In genomic region chr7:150799741-150800575, GRCh38 we compare ENCODE assay signal across 9 cellular contexts. TPM values are rescaled to one million over a fixed set of nuclear protein-coding genes. Genes with fewer than 3 reads are reported as not detected.
A peak's percentile ranks its signal among the peaks of the same experiment; 100 is the strongest.
DNase-seq lines count a peak whose midpoint lies in the region; ATAC-seq and TF ChIP-seq lines count a peak whose summit lies in the region.
"Had no signal": no experiment of that assay in that cellular context is flagged by ENCODE, and none has a peak within 500 bp of the region (broad histone marks: within the 10 kb centered on the region; RNA-seq: fewer than 3 reads in every experiment).

Gene TMEM176B, minus strand, starts transcription at chr7:150800364. Its CDS starts 3,795 bp downstream, at chr7:150796569.

- intact Hi-C loops in lower lobe of right lung (cut with DNase I) = no loop called here

- DNase-seq in NCI-H1417 (lab: John Stamatoyannopoulos, UW) (peak in 2 of 3 experiments; percentile 34 to 47), NCI-H1417 treated with DMSO at 0.1 percent for 48 hours (lab: John Stamatoyannopoulos, UW) (no peak), coronary artery (ENCODE audit: low spot score) (peak; percentile 73), lower lobe of right lung (no peak), NCI-H2171 treated with DMSO at 0.1 percent for 48 hours (lab: John Stamatoyannopoulos, UW) (no peak), OCI-M2 (lab: John Stamatoyannopoulos, UW; ENCODE audit: unreplicated experiment) (no peak)

- peak within 1 kb of the TSS in 1 of 2 donors; percentile 79 for H3K27ac ChIP-seq in coronary artery
- peak within 1 kb of the TSS; percentile 72 for H3K27ac ChIP-seq in lower lobe of right lung
- H3K27ac ChIP-seq in subcutaneous abdominal adipose tissue (ENCODE audit: low read depth, low read length) = no peak within 1 kb of the TSS

- H3K4me1 ChIP-seq in lower lobe of right lung (no peaks in the 10 kb centered on the region), subcutaneous abdominal adipose tissue (ENCODE audit: control insufficient read depth in 5 of 5, insufficient read depth in 5 of 5, low read length in 5 of 5) (peaks cover 0 to 40% (median 20%) of the 10 kb centered on the region in 5 donors)

- H3K9me3 ChIP-seq in lower lobe of right lung = no peaks in the 10 kb centered on the region
- H3K9me3 ChIP-seq in subcutaneous abdominal adipose tissue (ENCODE audit: control insufficient read depth in 5 of 5, low read length in 5 of 5) = peaks cover 0 to under 1% (median 0%) of the 10 kb centered on the region in 5 donors

- ATAC-seq in lower lobe of right lung = peak; percentile 74 to 84
- no peak for ATAC-seq in HG03175 (IDR thresholded peaks at IDR 0.05; ENCODE audit: unreplicated experiment)

- H3K27me3 ChIP-seq in lower lobe of right lung (ENCODE audit: low read depth) = peaks cover 34% of the 10 kb centered on the region
- H3K27me3 ChIP-seq in subcutaneous abdominal adipose tissue (ENCODE audit: control insufficient read depth in 5 of 5, insufficient read depth in 4 of 5, low read length in 5 of 5) = peaks cover 7 to 34% (median 22%) of the 10 kb centered on the region in 5 donors

- H3K4me3 ChIP-seq in coronary artery (peak within 1 kb of the TSS; percentile 73), lower lobe of right lung (peak within 1 kb of the TSS; percentile 63), subcutaneous abdominal adipose tissue (ENCODE audit: low read depth in 1 of 5, low read length in 5 of 5) (peak within 1 kb of the TSS; percentile 52 to 76 (median 73))

- TF ChIP-seq CTCF in coronary artery (IDR thresholded peaks at IDR 0.05) (no peak), lower lobe of right lung (IDR thresholded peaks at IDR 0.05) (no peak)

- peaks cover 24% of the 10 kb centered on the region for H3K36me3 ChIP-seq in lower lobe of right lung
- peaks cover 0 to 42% (median 10%) of the 10 kb centered on the region in 5 donors for H3K36me3 ChIP-seq in subcutaneous abdominal adipose tissue (ENCODE audit: control insufficient read depth in 5 of 5, insufficient read depth in 5 of 5, low read length in 5 of 5)

- H3K9ac ChIP-seq in subcutaneous abdominal adipose tissue (ENCODE audit: low read length in 5 of 5) = peak within 1 kb of the TSS in 3 of 5 donors; percentile 66 to 71 (median 69)

RNA-seq across cellular contexts. Expression of gene TMEM176B, which starts in this region (rescaled TPM):
- total RNA-seq in lower lobe of right lung = 69.4 TPM
- total RNA-seq: NCI-H460 had no signal

Comparison
In these comparisons a context has a peak if more than half of its experiments do, and no peak if none do; other contexts are left out.
1. DNase-seq: peak in NCI-H1417 (2 of 3) and coronary artery (single experiment); none in NCI-H1417 treated with DMSO at 0.1 percent for 48 hours (single experiment), lower lobe of right lung (single experiment), NCI-H2171 treated with DMSO at 0.1 percent for 48 hours (single experiment) and OCI-M2 (single experiment).
2. Peak in every context shown above with its lines, with median percentiles within 50 percentile points of each other: H3K4me3 ChIP-seq.